8 cellular contexts compared by ENCODE assay signal in genomic region chr1:155909894-155910293, GRCh38. TPM values are rescaled to one million over a fixed set of nuclear protein-coding genes. Genes with fewer than 3 reads are reported as not detected.
DNase-seq lines count a peak whose midpoint lies in the region; ATAC-seq and TF ChIP-seq lines count a peak whose summit lies in the region.

No MANE protein-coding gene starts in this region.

- no peaks in the 10 kb centered on the region for H3K9me3 ChIP-seq in Caco-2
- H3K9me3 ChIP-seq in PC-9 (ENCODE audit: insufficient read depth, low read depth) = no peaks in the 10 kb centered on the region
- H3K9me3 ChIP-seq in endocrine pancreas (ENCODE audit: control insufficient read depth, low read length) = no peaks in the 10 kb centered on the region

- peaks cover 5% of the 10 kb centered on the region for H4K20me1 ChIP-seq in PC-9 (ENCODE audit: insufficient read depth)

- H3K4me1 Mint-ChIP-seq in Caco-2 (ENCODE audit: low read depth, unreplicated experiment) = peaks cover 13% of the 10 kb centered on the region
- H3K4me1 Mint-ChIP-seq in natural killer cell treated with Interleukin-12 subunit alpha and Interleukin-12 subunit beta and Interleukin-15 and Interleukin-18, amount 100 ng/mL, for 72 hours (ENCODE audit: low read depth in 2 of 2) = peaks cover 19 to 25% of the 10 kb centered on the region in 2 donors

- H3K79me2 ChIP-seq in PC-9 (ENCODE audit: low read depth) = peaks cover 36% of the 10 kb centered on the region

- peak overlapping the region; percentile 89 for H3K4me3 Mint-ChIP-seq in Caco-2 (ENCODE audit: unreplicated experiment)
- peak overlapping the region; percentile 93 for H3K4me3 Mint-ChIP-seq in natural killer cell treated with Interleukin-12 subunit alpha and Interleukin-12 subunit beta and Interleukin-15 and Interleukin-18, amount 100 ng/mL, for 72 hours

- DNase-seq in Caco-2 (no peak), PC-9 (peak; percentile 66 to 94), NCI-H524 treated with DMSO at 0.1 percent for 48 hours (lab: John Stamatoyannopoulos, UW) (no peak), NCI-H2107 treated with DMSO at 0.1 percent for 48 hours (lab: John Stamatoyannopoulos, UW; ENCODE audit: unreplicated experiment) (no peak), NCI-H748 (lab: John Stamatoyannopoulos, UW; ENCODE audit: unreplicated experiment) (no peak)
- no peak for DNase-seq in natural killer cell treated with Interleukin-12 subunit alpha and Interleukin-12 subunit beta and Interleukin-15 and Interleukin-18, amount 100 ng/mL, for 72 hours (ENCODE audit: low spot score)

- intact Hi-C loops in Caco-2 (cut with micrococcal nuclease; ENCODE audit: unreplicated experiment) (loop anchor here (10.0 kb wide), 1 partner anchor 55 kb away; the partner anchor contains the start of genes GON4L and SYT11), PC-9 (cut with micrococcal nuclease; ENCODE audit: unreplicated experiment) (loop anchor here (2.0 to 5.0 kb wide), 2 partner anchors 17 to 53 kb away; partner anchors contain the start of genes GON4L and SYT11)

- H2AFZ ChIP-seq in PC-9 = no peak overlapping the region

- H3K4me3 ChIP-seq in Caco-2 (ENCODE audit: low read depth, low read length) (peak overlapping the region; percentile 1; the same call in 1 of the 2 replicates), PC-9 (peak overlapping the region; percentile 73), endocrine pancreas (ENCODE audit: control insufficient read depth, insufficient read depth, low read length) (peak overlapping the region; percentile 74)

- H3K9ac ChIP-seq in endocrine pancreas (ENCODE audit: control insufficient read depth, insufficient read depth, low read length) = no peak overlapping the region

- POLR2A ChIA-PET in Caco-2 (lab: Charles Lee) = no interaction called here
- POLR2A ChIA-PET in PC-9 (lab: Charles Lee; ENCODE audit: unreplicated experiment) = interaction anchor here (0.6 to 0.8 kb wide), 2 partner anchors 16 to 1997 kb away, joined by 3 read pairs; no protein-coding TSS in a partner anchor

- H3K4me2 ChIP-seq in PC-9 = peak overlapping the region; percentile 87

- H3K9me2 ChIP-seq in PC-9 (ENCODE audit: insufficient read depth) = no peaks in the 10 kb centered on the region

- CTCF ChIA-PET in Caco-2 (lab: Charles Lee) = interaction anchor here (0.7 kb wide), 1 partner anchor 80 kb away, joined by 3 read pairs; no protein-coding TSS in a partner anchor
- CTCF ChIA-PET in PC-9 (lab: Charles Lee) = interaction anchor here (0.6 kb wide), 1 partner anchor 259 kb away, joined by 8 read pairs; no protein-coding TSS in a partner anchor

- H3K27ac Mint-ChIP-seq in Caco-2 (ENCODE audit: unreplicated experiment) = peak overlapping the region; percentile 84
- H3K27ac Mint-ChIP-seq in natural killer cell treated with Interleukin-12 subunit alpha and Interleukin-12 subunit beta and Interleukin-15 and Interleukin-18, amount 100 ng/mL, for 72 hours = peak overlapping the region; percentile 91 to 99

- H3K36me3 Mint-ChIP-seq in Caco-2 (ENCODE audit: insufficient read depth, unreplicated experiment) = peaks cover 75% of the 10 kb centered on the region
- H3K36me3 Mint-ChIP-seq in natural killer cell treated with Interleukin-12 subunit alpha and Interleukin-12 subunit beta and Interleukin-15 and Interleukin-18, amount 100 ng/mL, for 72 hours = peaks cover 9% of the 10 kb centered on the region

- H3K4me1 ChIP-seq in Caco-2 = 0 out of 2 replicates have a peak, but pooled peaks cover 7% of the 10 kb centered on the region
- H3K4me1 ChIP-seq in PC-9 (replicated peaks; ENCODE audit: insufficient read depth) = peaks cover 45% of the 10 kb centered on the region
- H3K4me1 ChIP-seq in endocrine pancreas (ENCODE audit: control insufficient read depth, insufficient read depth, low read length) = peaks cover 6% of the 10 kb centered on the region

- H3K9me3 Mint-ChIP-seq in Caco-2 (ENCODE audit: unreplicated experiment) = no peaks in the 10 kb centered on the region
- H3K9me3 Mint-ChIP-seq in natural killer cell treated with Interleukin-12 subunit alpha and Interleukin-12 subunit beta and Interleukin-15 and Interleukin-18, amount 100 ng/mL, for 72 hours = no peaks in the 10 kb centered on the region

- no peak for TF ChIP-seq CTCF in Caco-2 (IDR thresholded peaks at IDR 0.05; ENCODE audit: insufficient read depth in 1 of 2, low read depth in 1 of 2, low read length in 1 of 2, severe bottlenecking in 1 of 2, unreplicated experiment in 1 of 2)
- TF ChIP-seq CTCF in PC-9 (conservative IDR thresholded peaks at IDR 0.05) = no peak

- BruUV-seq in Caco-2 (replicated peaks; lab: Mats Ljungman, UMichigan) = no TSS peak
- BruUV-seq in PC-9 (replicated peaks; lab: Mats Ljungman, UMichigan) = no TSS peak

- no peaks in the 10 kb centered on the region for H3K27me3 Mint-ChIP-seq in Caco-2 (ENCODE audit: insufficient read depth, unreplicated experiment)
- H3K27me3 Mint-ChIP-seq in natural killer cell treated with Interleukin-12 subunit alpha and Interleukin-12 subunit beta and Interleukin-15 and Interleukin-18, amount 100 ng/mL, for 72 hours = no peaks in the 10 kb centered on the region

- ATAC-seq in natural killer cell treated with Interleukin-12 subunit alpha and Interleukin-12 subunit beta and Interleukin-15 and Interleukin-18, amount 100 ng/mL, for 72 hours = no peak
- ATAC-seq in HG02571 (IDR thresholded peaks at IDR 0.05; ENCODE audit: unreplicated experiment) = no peak

- H3F3A ChIP-seq in PC-9 (ENCODE audit: insufficient read depth, low read depth) = peaks cover 60% of the 10 kb centered on the region

- H3K27me3 ChIP-seq in Caco-2 (replicated peaks; ENCODE audit: control insufficient read depth, insufficient read depth, low read length) = no peaks in the 10 kb centered on the region
- no peaks in the 10 kb centered on the region for H3K27me3 ChIP-seq in PC-9 (ENCODE audit: insufficient read depth, low read depth)
- no peaks in the 10 kb centered on the region for H3K27me3 ChIP-seq in endocrine pancreas (ENCODE audit: control insufficient read depth, insufficient read depth, low read length)

- H3K36me3 ChIP-seq in Caco-2 (ENCODE audit: control insufficient read depth, insufficient read depth, low read length) (peaks cover 9% of the 10 kb centered on the region; the same call in 1 of the 2 replicates), PC-9 (ENCODE audit: low read depth) (peaks cover 56% of the 10 kb centered on the region), endocrine pancreas (ENCODE audit: control insufficient read depth, insufficient read depth, low read length) (peaks cover 4% of the 10 kb centered on the region)

- H3K27ac ChIP-seq in PC-9 = peak overlapping the region; percentile 94

RNA-seq across cellular contexts. Expression of gene RIT1, which starts 1.3 kb away (rescaled TPM):
- 21.9 and 23.0 TPM in 2 replicates for total RNA-seq in Caco-2 (2022)
- total RNA-seq in PC-9 (2021) = 55.8 and 59.2 TPM in 2 replicates
- total RNA-seq in natural killer cell treated with Interleukin-12 subunit alpha and Interleukin-12 subunit beta and Interleukin-15 and Interleukin-18, amount 100 ng/mL, for 72 hours = 10 to 100 TPM; 29.4 to 40.2 TPM

RNA-seq across cellular contexts. Expression of gene KHDC4, which starts 24.3 kb away (rescaled TPM):
- total RNA-seq in Caco-2 (2022) (68.5 and 72.9 TPM in 2 replicates), PC-9 (2021) (63.4 and 68.8 TPM in 2 replicates)
- total RNA-seq in natural killer cell treated with Interleukin-12 subunit alpha and Interleukin-12 subunit beta and Interleukin-15 and Interleukin-18, amount 100 ng/mL, for 72 hours = 10 to 100 TPM; 47.6 to 96.0 TPM

RNA-seq across cellular contexts. Expression of gene RXFP4, which starts 31.5 kb away (rescaled TPM):
- total RNA-seq in Caco-2 (2022) = not detected in 2 replicates
- total RNA-seq in PC-9 (2021) = 0.33 TPM in 1 of 2 replicates, not detected in the other
- not detected for total RNA-seq in natural killer cell treated with Interleukin-12 subunit alpha and Interleukin-12 subunit beta and Interleukin-15 and Interleukin-18, amount 100 ng/mL, for 72 hours

RNA-seq across cellular contexts. Expression of gene SYT11, which starts 50.5 kb away (rescaled TPM):
- total RNA-seq in Caco-2 (2022) (0.05 TPM in 1 of 2 replicates, not detected in the other), PC-9 (2021) (0.08 and 0.09 TPM in 2 replicates)
- total RNA-seq in natural killer cell treated with Interleukin-12 subunit alpha and Interleukin-12 subunit beta and Interleukin-15 and Interleukin-18, amount 100 ng/mL, for 72 hours = 10 to 100 TPM; 29.3 to 43.9 TPM

RNA-seq across cellular contexts. Expression of gene GON4L, which starts 52.9 kb away (rescaled TPM):
- total RNA-seq in Caco-2 (2022) (43.7 and 47.3 TPM in 2 replicates), PC-9 (2021) (41.1 and 45.8 TPM in 2 replicates)
- 100 to 1,000 TPM in 1 of 2 donors, 10 to 100 TPM in 1; 91.0 to 124 TPM for total RNA-seq in natural killer cell treated with Interleukin-12 subunit alpha and Interleukin-12 subunit beta and Interleukin-15 and Interleukin-18, amount 100 ng/mL, for 72 hours

Comparison
In these comparisons a context has a peak if more than half of its experiments do, and no peak if none do; other contexts are left out.
1. DNase-seq: peak in PC-9 (2 of 2); none in Caco-2 (0 of 2), natural killer cell treated with Interleukin-12 subunit alpha and Interleukin-12 subunit beta and Interleukin-15 and Interleukin-18, amount 100 ng/mL, for 72 hours (single experiment), NCI-H524 treated with DMSO at 0.1 percent for 48 hours (single experiment), NCI-H2107 treated with DMSO at 0.1 percent for 48 hours (single experiment) and NCI-H748 (single experiment).
2. H3K4me3 ChIP-seq: peak in every context shown above with its lines; median percentile 74 in endocrine pancreas; 73 in PC-9; 1 in Caco-2.